Comparison of ENCODE assay signal across 14 cellular contexts in genomic region chr15:39413558-39413957, GRCh38.
DNase-seq lines count a peak whose midpoint lies in the region; ATAC-seq and TF ChIP-seq lines count a peak whose summit lies in the region.
"Had no signal": no experiment of that assay in that cellular context is flagged by ENCODE, and none has a peak within 500 bp of the region (broad histone marks: within the 10 kb centered on the region; RNA-seq: fewer than 3 reads in every experiment).

No MANE protein-coding gene starts in this region.

- H3K4me3 ChIP-seq in HEK293 (ENCODE audit: low read depth, low read length), result no peak overlapping the region
- H3K4me3 ChIP-seq in osteoblast (ENCODE audit: insufficient read depth, low read length), result no peak overlapping the region
- H3K4me3 ChIP-seq: breast epithelium had no signal

- no peaks in the 10 kb centered on the region; the same call in 1 of the 2 replicates for H3K79me2 ChIP-seq in H9 (ENCODE audit: insufficient read depth, low read length)
- H3K79me2 ChIP-seq in osteoblast (ENCODE audit: insufficient read depth, low read length), result no peaks in the 10 kb centered on the region

- H4K20me1 ChIP-seq in H9 (ENCODE audit: control insufficient read depth, insufficient read depth, insufficient read length), result no peaks in the 10 kb centered on the region
- H4K20me1 ChIP-seq in osteoblast (ENCODE audit: insufficient read depth, low read length), result no peaks in the 10 kb centered on the region

- H4K5ac ChIP-seq in H9 (ENCODE audit: insufficient read length, low read depth, low read length), result no peak overlapping the region

- H3K9ac ChIP-seq in H9 (ENCODE audit: extremely low read depth, insufficient read length, low read length), result no peak overlapping the region

- no peak overlapping the region for H2BK15ac ChIP-seq in H9 (ENCODE audit: low read depth, low read length)

- H3K56ac ChIP-seq in H9 (ENCODE audit: insufficient read length, low read depth, low read length), result no peak overlapping the region

- H2AFZ ChIP-seq in H9 (ENCODE audit: low read length) (no peak overlapping the region), osteoblast (ENCODE audit: low read length) (no peak overlapping the region)

- H3K27ac ChIP-seq in HEK293 (ENCODE audit: extremely low read depth, low read depth, low read length) (no peak overlapping the region), H9 (ENCODE audit: insufficient read length, low read depth, low read length) (no peak overlapping the region), osteoblast (ENCODE audit: low read depth, low read length) (no peak overlapping the region)
- H3K27ac ChIP-seq: breast epithelium had no signal

- no peak overlapping the region for H2BK5ac ChIP-seq in H9 (ENCODE audit: insufficient read length, low read length)

- H2BK12ac ChIP-seq in H9 (ENCODE audit: insufficient read length, low read depth, low read length), result no peak overlapping the region

- H3T11ph ChIP-seq in H9 (ENCODE audit: low read length), result no peak overlapping the region

- no CpG with 5 or more reads among the region's 1 CpG for WGBS in H9 (ENCODE audit: extremely low coverage, insufficient read length, low lambda C conversion rate)

- H3K27ac Mint-ChIP-seq in H9, result no peak overlapping the region
- H3K27ac Mint-ChIP-seq: activated T-helper 2 cell treated with anti-CD3 and anti-CD28 coated beads, Interferon-gamma antibody, Interleukin-2, Interleukin-4, amounts not matched to agents 10 μg/mL and 5 μg/mL and 100 μg/mL, durations not matched to agents 14 hours and 24 hours and 36 hours had no signal

- H2BK20ac ChIP-seq in H9 (ENCODE audit: low read depth, low read length, poor library complexity, severe bottlenecking), result no peak overlapping the region

- no peak overlapping the region for H2BK120ac ChIP-seq in H9 (ENCODE audit: low read depth, low read length, poor library complexity, severe bottlenecking)

- H3K9me3 Mint-ChIP-seq in H9, result peaks cover 6 to 12% of the 10 kb centered on the region in 2 experiments
- H3K9me3 Mint-ChIP-seq: activated T-helper 2 cell treated with anti-CD3 and anti-CD28 coated beads, Interferon-gamma antibody, Interleukin-2, Interleukin-4, amounts not matched to agents 10 μg/mL and 5 μg/mL and 100 μg/mL, durations not matched to agents 14 hours and 24 hours and 36 hours had no signal

- H3K9me3 ChIP-seq in HEK293 (ENCODE audit: control insufficient read depth, insufficient read depth, low read depth, low read length) (no peaks in the 10 kb centered on the region), H9 (ENCODE audit: control insufficient read depth, low read depth, low read length) (peaks cover 16% of the 10 kb centered on the region), osteoblast (ENCODE audit: low read depth, low read length) (no peaks in the 10 kb centered on the region)

- H3K23me2 ChIP-seq in H9 (ENCODE audit: insufficient read length, low read depth, low read length, poor library complexity, severe bottlenecking), result no peaks in the 10 kb centered on the region

- peak; percentile 83 for DNase-seq in fibroblast of gingiva (ENCODE audit: low read depth)
- no peak for DNase-seq in H9
- no peak for DNase-seq in LoVo (ENCODE audit: low spot score)
- DNase-seq in osteoblast (ENCODE audit: insufficient read length, low spot score, missing footprints), result no peak
- DNase-seq: activated CD4-positive, CD25-positive, alpha-beta regulatory T cell treated with anti-CD3 and anti-CD28 coated beads, Interleukin-2, amount 50 U/mL, for 72 hours; NCI-H510A; Right ventricle myocardium superior had no signal

- no peak for TF ChIP-seq CTCF in HEK293 (tag by site-specific recombination; IDR thresholded peaks at IDR 0.05)
- no peak for TF ChIP-seq CTCF in H9 (conservative IDR thresholded peaks at IDR 0.05)
- TF ChIP-seq CTCF in osteoblast (IDR thresholded peaks at IDR 0.05; ENCODE audit: extremely low read depth, low read depth, low read length), result no peak

- no peak overlapping the region for H2AK5ac ChIP-seq in H9 (ENCODE audit: insufficient read length, low read length)

- H3K4me1 Mint-ChIP-seq in H9, result no peaks in the 10 kb centered on the region

- H3K27me3 Mint-ChIP-seq in H9 (ENCODE audit: low read depth), result no peaks in the 10 kb centered on the region

- no peak overlapping the region for H4K91ac ChIP-seq in H9 (ENCODE audit: insufficient read length, low read depth, low read length)

- peaks cover 7 to 14% (median 12%) of the 10 kb centered on the region in 3 experiments for H3K36me3 Mint-ChIP-seq in H9 (ENCODE audit: insufficient read depth in 1 of 3, low read depth in 3 of 3)

- CTCF ChIA-PET in HEK293 (lab: Yijun Ruan, JAX), result no interaction called here

- H3K27me3 ChIP-seq in H9 (ENCODE audit: insufficient read depth, low read length), result no peaks in the 10 kb centered on the region
- no peaks in the 10 kb centered on the region for H3K27me3 ChIP-seq in osteoblast (ENCODE audit: insufficient read depth, low read length)
- H3K27me3 ChIP-seq: breast epithelium had no signal

- H3K36me3 ChIP-seq in HEK293 (ENCODE audit: control insufficient read depth in 2 of 2, insufficient read depth in 1 of 2, low read length in 2 of 2) (no peaks in the 10 kb centered on the region), osteoblast (ENCODE audit: insufficient read depth, low read length) (no peaks in the 10 kb centered on the region)
- H3K36me3 ChIP-seq: breast epithelium had no signal

- no peaks in the 10 kb centered on the region for H3K79me1 ChIP-seq in H9 (ENCODE audit: insufficient read depth, low read depth, low read length, poor library complexity, severe bottlenecking)

- no peak overlapping the region for H4K8ac ChIP-seq in H9 (replicated peaks; ENCODE audit: insufficient read length, low read depth, low read length)

- H3K4ac ChIP-seq in H9 (ENCODE audit: low read depth, low read length), result no peak overlapping the region

- no peaks in the 10 kb centered on the region for H3K4me1 ChIP-seq in HEK293 (ENCODE audit: control insufficient read depth, insufficient read depth, low read length)
- H3K4me1 ChIP-seq in H9 (ENCODE audit: insufficient read depth, low read length), result no peaks in the 10 kb centered on the region
- peaks cover 6% of the 10 kb centered on the region for H3K4me1 ChIP-seq in osteoblast (ENCODE audit: insufficient read depth, low read length)
- H3K4me1 ChIP-seq: breast epithelium had no signal

- H3K4me2 ChIP-seq in H9 (ENCODE audit: insufficient read depth, insufficient read length, low read length) (no peak overlapping the region), osteoblast (ENCODE audit: insufficient read depth, low read length) (no peak overlapping the region)

- no peak overlapping the region for H3K23ac ChIP-seq in H9 (ENCODE audit: insufficient read length, low read depth, low read length)

- POLR2A ChIA-PET in HEK293 (lab: Yijun Ruan, JAX), result no interaction called here

- H3K18ac ChIP-seq in H9 (ENCODE audit: insufficient read length, low read depth, low read length), result no peak overlapping the region

- no peak overlapping the region for H3K14ac ChIP-seq in H9 (ENCODE audit: insufficient read depth, low read length)

- no peak overlapping the region for H3K4me3 Mint-ChIP-seq in H9

- peak; percentile 61 for ATAC-seq in GM18517 (IDR thresholded peaks at IDR 0.05; ENCODE audit: unreplicated experiment)
- ATAC-seq in HG03520 (IDR thresholded peaks at IDR 0.05; ENCODE audit: unreplicated experiment), result peak; percentile 63
- no peak for ATAC-seq in HG02970 (IDR thresholded peaks at IDR 0.05; ENCODE audit: low FRiP score, unreplicated experiment)
- ATAC-seq: esophagus mucosa had no signal

TF ChIP-seq in HEK293, 187 proteins besides CTCF, POLR2A, EP300 and RAD21:
- TF ChIP-seq ZNF48 (tag by site-specific recombination; IDR thresholded peaks at IDR 0.05) (no peak), ZNF747 (tag by site-specific recombination; IDR thresholded peaks at IDR 0.05) (no peak), SCRT2 (tag by site-specific recombination; IDR thresholded peaks at IDR 0.05) (peak; percentile 33; the same call in 1 of the 2 replicates)
